Comparison of ENCODE assay signal across 27 cellular contexts in the genomic region with DNA sequence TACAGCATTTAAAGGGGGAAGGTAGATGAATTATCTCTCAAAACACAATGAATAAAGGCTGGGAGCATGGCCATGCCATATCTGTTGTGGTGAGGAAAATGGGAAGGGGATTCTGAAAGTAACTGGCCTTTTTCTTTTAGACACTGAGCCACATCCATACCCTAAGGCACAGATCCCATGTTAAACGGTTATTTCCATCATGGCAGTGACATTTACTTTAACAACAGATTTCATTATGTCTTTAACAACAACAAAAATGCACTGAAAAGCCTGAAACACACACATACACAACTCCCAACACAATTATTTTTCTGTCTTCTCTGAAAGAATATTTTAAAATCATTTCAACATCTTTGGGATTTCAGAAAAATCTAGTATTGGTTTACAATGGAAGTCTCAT.
"Had no signal": no experiment of that assay in that cellular context is flagged by ENCODE, and none has a peak within 500 bp of the region (broad histone marks: within the 10 kb centered on the region; RNA-seq: fewer than 3 reads in every experiment).

No MANE protein-coding gene starts in this region.

- H3K27ac Mint-ChIP-seq: T-helper 17 cell had no signal

- DNase-seq: IMR-90; Kasumi-1; KG1; MM.1S; NCI-H1092 treated with DMSO at 0.1 percent for 48 hours; NCI-H1436 treated with DMSO at 0.1 percent for 48 hours; NCI-H1694; NCI-H1930; NCI-H2107; NCI-H2171; NCI-H226; NCI-H446; NCI-H510A; NCI-H526; NCI-H82; NK-92 treated with Interleukin-12 subunit alpha and Interleukin-12 subunit beta, amount 100 ng/mL, for 24 hours; OCI-M1; PC-9; Peyer's patch; Right ventricle myocardium superior; RPMI8226; SIG-M5; T-helper 1 cell; T-helper 17 cell had no signal

- H3K4me3 Mint-ChIP-seq: T-helper 17 cell had no signal

- H3K27ac ChIP-seq: PC-9, Peyer's patch, SJSA1 had no signal

- H3K4me3 ChIP-seq: PC-9, Peyer's patch, SJSA1 had no signal

- H2AFZ ChIP-seq: PC-9 had no signal

- ATAC-seq: HepG2, SK-N-SH treated with all-trans-retinoic acid at 6 μM for 48 hours, T-helper 17 cell had no signal

- H3K9me3 ChIP-seq: Peyer's patch, SJSA1 had no signal

- H3K4me2 ChIP-seq: PC-9 had no signal

- H3K4me1 ChIP-seq: Peyer's patch, SJSA1 had no signal

- H3K27me3 ChIP-seq: Peyer's patch, SJSA1 had no signal

- H3K36me3 ChIP-seq: Peyer's patch, SJSA1 had no signal
